Comparison of ENCODE assay signal across 8 cellular contexts in genomic region chr19:30226464-30227070, GRCh38.
DNase-seq lines count a peak whose midpoint lies in the region; ATAC-seq and TF ChIP-seq lines count a peak whose summit lies in the region.

No MANE protein-coding gene starts in this region.

- H3K4me1 ChIP-seq in hepatocyte (ENCODE audit: insufficient read depth) (peaks cover 37% of the 10 kb centered on the region), skeletal muscle tissue (ENCODE audit: control insufficient read depth in 3 of 3, insufficient read depth in 3 of 3, low read length in 3 of 3) (peaks cover 11 to 21% (median 16%) of the 10 kb centered on the region in 3 donors)

- no peaks in the 10 kb centered on the region for H3K36me3 ChIP-seq in hepatocyte (replicated peaks; ENCODE audit: insufficient read depth, low read depth)
- H3K36me3 ChIP-seq in skeletal muscle tissue (ENCODE audit: control insufficient read depth in 3 of 3, insufficient read depth in 3 of 3, low read length in 3 of 3) = no peaks in the 10 kb centered on the region

- in situ Hi-C loops in GM13977 (cut with MboI; ENCODE audit: low pct_unique_long_range_greater_than_20kb, low sequenced_read_pairs, unreplicated experiment) = no loop called here

- 5% methylated on average over 32 of the region's 32 CpGs for WGBS in hepatocyte (ENCODE audit: low lambda C conversion rate, missing lambda C conversion rate)

- H3K9me3 ChIP-seq in hepatocyte (ENCODE audit: low read depth) = no peaks in the 10 kb centered on the region
- H3K9me3 ChIP-seq in skeletal muscle tissue (ENCODE audit: control insufficient read depth in 3 of 3, low read length in 3 of 3) = no peaks in the 10 kb centered on the region

- peak overlapping the region; percentile 59 for H3K4me3 ChIP-seq in WI38 (ENCODE audit: low read depth, low read length)
- peak overlapping the region; percentile 91 for H3K4me3 ChIP-seq in hepatocyte
- peak overlapping the region; percentile 46 to 68 (median 63) for H3K4me3 ChIP-seq in skeletal muscle tissue (ENCODE audit: low read length in 3 of 3)

- no peak for TF ChIP-seq CTCF in GM13977 (IDR thresholded peaks at IDR 0.05; ENCODE audit: extremely low read depth, insufficient read depth, missing control alignments)
- TF ChIP-seq CTCF in WI38 (IDR thresholded peaks at IDR 0.05; ENCODE audit: low read depth, low read length) = no peak
- no peak for TF ChIP-seq CTCF in hepatocyte (IDR thresholded peaks at IDR 0.05; ENCODE audit: poor library complexity)

- H3K9me2 ChIP-seq in hepatocyte (replicated peaks; ENCODE audit: insufficient read depth) = no peaks in the 10 kb centered on the region

- H4K20me1 ChIP-seq in hepatocyte (ENCODE audit: insufficient read depth, poor library complexity, severe bottlenecking) = no peaks in the 10 kb centered on the region

- H3K9ac ChIP-seq in skeletal muscle tissue (ENCODE audit: low read depth in 1 of 3, low read length in 3 of 3) = peak overlapping the region in 1 of 3 donors; percentile 66

- peak overlapping the region; percentile 34 for H3K27ac ChIP-seq in hepatocyte
- no peak overlapping the region for H3K27ac ChIP-seq in skeletal muscle tissue (ENCODE audit: low read depth, low read length)

- H3K27me3 ChIP-seq in hepatocyte = peaks cover 88% of the 10 kb centered on the region
- H3K27me3 ChIP-seq in skeletal muscle tissue (ENCODE audit: control insufficient read depth in 3 of 3, insufficient read depth in 3 of 3, low read length in 3 of 3) = peaks cover 50 to 59% (median 58%) of the 10 kb centered on the region in 3 donors

- ATAC-seq in HG03108 (IDR thresholded peaks at IDR 0.05; ENCODE audit: unreplicated experiment) = no peak
- ATAC-seq in GM21526 (IDR thresholded peaks at IDR 0.05; ENCODE audit: low FRiP score, unreplicated experiment) = no peak

- DNase-seq in GM13977 (ENCODE audit: low spot score) = peak; percentile 48
- DNase-seq in hepatocyte (ENCODE audit: low spot score) = peak; percentile 23
- DNase-seq in NCI-H1092 treated with DMSO at 0.1 percent for 48 hours (lab: John Stamatoyannopoulos, UW) = no peak
- no peak for DNase-seq in DMS53 (lab: John Stamatoyannopoulos, UW)

- H3K79me2 ChIP-seq in hepatocyte = peaks cover 2% of the 10 kb centered on the region

- peak overlapping the region; percentile 75 for H2AFZ ChIP-seq in hepatocyte

- H3K4me2 ChIP-seq in hepatocyte = peak overlapping the region; percentile 91

Comparison
In these comparisons a context has a peak if more than half of its experiments do, and no peak if none do; other contexts are left out.
1. DNase-seq: peak in GM13977 (single experiment) and hepatocyte (single experiment); none in NCI-H1092 treated with DMSO at 0.1 percent for 48 hours (single experiment) and DMS53 (single experiment).
2. Peak in every context shown above with its lines, with median percentiles within 50 percentile points of each other: H3K4me3 ChIP-seq.